Comparison of ENCODE assay signal across 31 cellular contexts in genomic region chr13:88824218-88824617, GRCh38.
"Had no signal": no experiment of that assay in that cellular context is flagged by ENCODE, and none has a peak within 500 bp of the region (broad histone marks: within the 10 kb centered on the region; RNA-seq: fewer than 3 reads in every experiment).

No MANE protein-coding gene starts in this region.

- H3K9me3 ChIP-seq: ascending aorta had no signal

- H3K36me3 ChIP-seq: ascending aorta, cardiac muscle cell had no signal

- H3K27me3 ChIP-seq: ascending aorta, cardiac muscle cell had no signal

- H3K4me3 ChIP-seq: ascending aorta, cardiac muscle cell had no signal

- DNase-seq: activated B cell treated with CpG ODN at 0.5 μM for 24 hours; activated CD4-positive, alpha-beta memory T cell treated with anti-CD3 and anti-CD28 coated beads, Interleukin-2, amount 10 ng/mL, durations not matched to agents 7 days and 5 days; activated CD4-positive, alpha-beta T cell treated with anti-CD3 and anti-CD28 coated beads for 4 hours; activated CD4-positive, alpha-beta T cell treated with anti-CD3 and anti-CD28 coated beads, Interleukin-2, amount 10 ng/mL, durations not matched to agents 24 days and 14 days; activated CD4-positive, alpha-beta T cell treated with anti-CD3 and anti-CD28 coated beads, Interleukin-2, amount 50 U/mL, for 1 hour; activated CD4-positive, alpha-beta T cell treated with anti-CD3 and anti-CD28 coated beads, Interleukin-2, amount 50 U/mL, for 4 hours; activated CD4-positive, CD25-positive, alpha-beta regulatory T cell treated with anti-CD3 and anti-CD28 coated beads, Interleukin-2, amount 50 U/mL, for 72 hours; activated CD8-positive, alpha-beta memory T cell treated with anti-CD3 and anti-CD28 coated beads for 24 hours; activated CD8-positive, alpha-beta memory T cell treated with anti-CD3 and anti-CD28 coated beads, Interleukin-2, amount 10 ng/mL, durations not matched to agents 7 days and 5 days; activated CD8-positive, alpha-beta memory T cell treated with anti-CD3 and anti-CD28 coated beads, Interleukin-2, amount 50 U/mL, for 48 hours; activated CD8-positive, alpha-beta T cell treated with anti-CD3 and anti-CD28 coated beads, Interleukin-2, amount 10 ng/mL, durations not matched to agents 7 days and 5 days; activated effector memory CD4-positive, alpha-beta T cell treated with Interleukin-2 at 50 U/mL for 16 hours; activated gamma-delta T cell; activated naive CD4-positive, alpha-beta T cell treated with anti-CD3 and anti-CD28 coated beads, Interleukin-2, amount 10 ng/mL, durations not matched to agents 7 days and 5 days; activated naive CD4-positive, alpha-beta T cell treated with Interleukin-2 at 50 U/mL for 16 hours; activated naive CD8-positive, alpha-beta T cell treated with anti-CD3 and anti-CD28 coated beads, Interleukin-2, amount 10 ng/mL, durations not matched to agents 7 days and 5 days; activated naive CD8-positive, alpha-beta T cell treated with anti-CD3 and anti-CD28 coated beads, Interleukin-2, amount 50 U/mL, for 24 hours; activated T-cell treated with anti-CD3 and anti-CD28 coated beads, Interleukin-2, amount 50 U/mL, for 24 hours; activated T-cell treated with anti-CD3 and anti-CD28 coated beads, Interleukin-2, amount 50 U/mL, for 48 hours; amygdala; anterior cingulate cortex; caudate nucleus; cerebellar nuclear complex; T-helper 1 cell; T-helper 2 cell; T-helper 9 cell had no signal

- H3K4me1 ChIP-seq: ascending aorta had no signal

- H3K27ac ChIP-seq: ascending aorta, cardiac muscle cell, VCaP had no signal

- FAIRE-seq: bronchial epithelial cell, TTC549 had no signal
